In the genomic region with DNA sequence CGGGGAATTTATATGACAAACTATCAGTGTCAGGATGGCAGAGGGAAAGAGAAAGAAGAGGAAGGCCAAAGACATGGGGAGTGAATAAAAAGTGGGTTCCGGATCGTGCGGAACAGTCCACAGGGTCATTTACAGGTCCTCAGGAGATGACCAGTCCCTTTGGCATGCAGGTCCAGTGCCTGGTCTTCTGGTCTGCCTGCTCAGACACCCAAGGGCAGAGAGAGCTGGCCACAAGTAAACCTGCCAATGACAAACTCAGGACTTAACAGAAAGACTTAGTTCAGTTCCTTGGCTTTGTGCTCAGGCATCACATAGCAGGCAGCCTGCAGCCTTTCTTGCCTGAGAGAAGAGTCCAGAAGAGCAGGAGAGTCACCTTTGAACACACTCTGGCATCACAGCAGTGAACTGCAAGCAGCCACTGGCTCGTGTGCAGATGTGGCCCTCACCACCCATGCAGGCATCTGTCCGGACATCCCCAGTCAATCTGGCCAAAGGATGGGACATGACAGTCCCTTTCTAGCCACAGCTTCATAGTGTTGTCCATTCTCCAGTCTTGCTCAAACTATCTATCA, we compare ENCODE assay signal across 1 cellular context.
TF ChIP-seq lines count a peak whose summit lies in the region.

No MANE protein-coding gene starts in this region.

TF ChIP-seq in GM12878, 131 proteins besides CTCF, POLR2A, EP300 and RAD21:
- TF ChIP-seq SP1 (IDR thresholded peaks at IDR 0.05; ENCODE audit: low read depth, low read length): peak; percentile 27
- TF ChIP-seq, protein P1, sequence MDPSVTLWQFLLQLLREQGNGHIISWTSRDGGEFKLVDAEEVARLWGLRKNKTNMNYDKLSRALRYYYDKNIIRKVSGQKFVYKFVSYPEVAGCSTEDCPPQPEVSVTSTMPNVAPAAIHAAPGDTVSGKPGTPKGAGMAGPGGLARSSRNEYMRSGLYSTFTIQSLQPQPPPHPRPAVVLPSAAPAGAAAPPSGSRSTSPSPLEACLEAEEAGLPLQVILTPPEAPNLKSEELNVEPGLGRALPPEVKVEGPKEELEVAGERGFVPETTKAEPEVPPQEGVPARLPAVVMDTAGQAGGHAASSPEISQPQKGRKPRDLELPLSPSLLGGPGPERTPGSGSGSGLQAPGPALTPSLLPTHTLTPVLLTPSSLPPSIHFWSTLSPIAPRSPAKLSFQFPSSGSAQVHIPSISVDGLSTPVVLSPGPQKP (IDR thresholded peaks at IDR 0.05; ENCODE audit: low read depth, low read length): no peak
TF ChIP-seq in GM12878: peak in this region for 1.
